33 cellular contexts compared by ENCODE assay signal in the genomic region with DNA sequence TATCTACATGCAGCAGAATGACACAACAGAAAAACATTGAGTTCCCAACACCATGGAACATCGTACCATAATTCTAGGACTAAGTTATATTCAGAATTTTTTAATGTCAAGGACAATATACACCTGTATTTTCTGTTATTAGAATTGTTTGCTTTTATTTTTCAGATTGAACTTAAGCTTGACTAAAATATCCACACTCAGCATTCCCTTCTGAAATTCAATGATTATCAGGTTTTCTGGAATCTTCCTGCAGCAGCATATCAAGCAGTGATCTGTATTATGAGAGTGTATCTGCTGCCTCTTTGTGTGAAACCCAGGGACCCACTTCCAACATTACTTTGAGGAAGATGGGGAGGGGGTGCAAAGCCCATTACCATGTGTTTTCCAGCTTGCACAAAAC.
"Had no signal": no experiment of that assay in that cellular context is flagged by ENCODE, and none has a peak within 500 bp of the region (broad histone marks: within the 10 kb centered on the region; RNA-seq: fewer than 3 reads in every experiment).

No MANE protein-coding gene starts in this region.

- H3K36me3 ChIP-seq: adrenal gland, ascending aorta, brain microvascular endothelial cell, breast epithelium, cardiac muscle cell had no signal

- H3K27me3 ChIP-seq: adrenal gland, ascending aorta, body of pancreas, brain microvascular endothelial cell, breast epithelium, cardiac muscle cell had no signal

- H3K4me3 ChIP-seq: adrenal gland, ascending aorta, body of pancreas, breast epithelium, cardiac muscle cell had no signal

- DNase-seq: activated effector memory CD4-positive, alpha-beta T cell treated with anti-CD3 and anti-CD28 coated beads, Interleukin-2, amount 50 U/mL, for 16 hours; activated effector memory CD4-positive, alpha-beta T cell treated with Interleukin-2 at 50 U/mL for 16 hours; activated gamma-delta T cell; activated gamma-delta T cell treated with Interleukin-2 at 50 U/mL for 16 hours; activated naive CD4-positive, alpha-beta T cell; activated naive CD4-positive, alpha-beta T cell treated with anti-CD3 and anti-CD28 coated beads for 36 hours; activated naive CD4-positive, alpha-beta T cell treated with anti-CD3 and anti-CD28 coated beads, Interleukin-2, amount 10 ng/mL, durations not matched to agents 7 days and 5 days; activated naive CD4-positive, alpha-beta T cell treated with anti-CD3 and anti-CD28 coated beads, Interleukin-2, amount 50 U/mL, for 16 hours; activated naive CD4-positive, alpha-beta T cell treated with Interleukin-2 at 50 U/mL for 16 hours; activated naive CD8-positive, alpha-beta T cell treated with anti-CD3 and anti-CD28 coated beads for 36 hours; activated naive CD8-positive, alpha-beta T cell treated with anti-CD3 and anti-CD28 coated beads, Interleukin-2, amount 10 ng/mL, durations not matched to agents 7 days and 5 days; activated naive CD8-positive, alpha-beta T cell treated with anti-CD3 and anti-CD28 coated beads, Interleukin-2, amount 50 U/mL, for 24 hours; activated T-cell treated with anti-CD3 and anti-CD28 coated beads, Interleukin-2, amount 50 U/mL, for 24 hours; activated T-cell treated with anti-CD3 and anti-CD28 coated beads, Interleukin-2, amount 50 U/mL, for 4 hours; activated T-cell treated with anti-CD3 and anti-CD28 coated beads, Interleukin-2, amount 50 U/mL, for 48 hours; activated T-cell treated with anti-CD3 and anti-CD28 coated beads, Interleukin-2, amount 50 U/mL, for 72 hours; adrenal gland; amniotic stem cell; amygdala; anterior cingulate cortex; aorta; body of pancreas; brain microvascular endothelial cell; caudate nucleus; central memory CD4-positive, alpha-beta T cell; cerebellar nuclear complex had no signal

- H3K4me1 ChIP-seq: adrenal gland, ascending aorta, body of pancreas, breast epithelium had no signal

- H3K27ac ChIP-seq: adrenal gland, ascending aorta, body of pancreas, brain microvascular endothelial cell, breast epithelium, cardiac muscle cell had no signal

- H3K9me3 ChIP-seq: adrenal gland, ascending aorta had no signal

- ATAC-seq: activated naive CD4-positive, alpha-beta T cell treated with anti-CD3 and anti-CD28 coated beads, Interleukin-2, amount 50 U/mL, for 72 hours; activated naive CD8-positive, alpha-beta T cell treated with anti-CD3 and anti-CD28 coated beads, Interleukin-2, amount 50 U/mL, for 24 hours; activated T-cell treated with anti-CD3 and anti-CD28 coated beads, Interleukin-2, amount 50 U/mL, for 4 hours; activated T-cell treated with anti-CD3 and anti-CD28 coated beads, Interleukin-2, amount 50 U/mL, for 72 hours; activated T-helper 17 cell treated with anti-CD3 and anti-CD28 coated beads, Interleukin-2, amount 50 U/mL, for 72 hours; body of pancreas had no signal

- FAIRE-seq: astrocyte, bronchial epithelial cell had no signal
